27 cellular contexts compared by ENCODE assay signal in the genomic region with DNA sequence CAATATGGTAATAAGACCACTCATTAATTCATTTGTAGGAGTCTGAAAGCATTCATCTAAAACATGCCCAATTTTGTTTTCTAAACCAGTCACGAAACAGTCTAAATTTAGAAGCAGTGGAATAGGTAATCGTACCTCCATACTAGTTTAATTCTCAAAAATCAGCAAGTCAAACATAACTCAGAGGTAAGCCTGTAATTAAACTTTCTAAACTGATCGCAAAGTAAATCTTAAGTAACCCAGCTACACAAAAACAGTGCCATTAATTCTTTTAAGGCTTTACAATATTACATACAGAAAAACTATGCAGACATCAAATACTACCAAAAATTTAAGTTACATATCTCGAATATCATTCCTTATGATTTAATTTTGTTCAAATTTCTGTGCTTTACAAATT.
"Had no signal": no experiment of that assay in that cellular context is flagged by ENCODE, and none has a peak within 500 bp of the region (broad histone marks: within the 10 kb centered on the region; RNA-seq: fewer than 3 reads in every experiment).

No MANE protein-coding gene starts in this region.

- H3K9me3 Mint-ChIP-seq: activated CD4-positive, alpha-beta T cell treated with anti-CD3 and anti-CD28 coated beads, Interleukin-2, amount 10 ng/mL, durations not matched to agents 7 days and 5 days; activated T-helper 2 cell treated with anti-CD3 and anti-CD28 coated beads, Interferon-gamma antibody, Interleukin-2, Interleukin-4, amounts not matched to agents 10 μg/mL and 5 μg/mL and 100 μg/mL, durations not matched to agents 14 hours and 24 hours and 36 hours; effector memory CD8-positive, alpha-beta T cell; natural killer cell treated with Interleukin-12 subunit alpha and Interleukin-12 subunit beta and Interleukin-15 and Interleukin-18, amount 100 ng/mL, for 72 hours; stimulated activated memory B cell treated with anti-CD40 and anti-IgM and Interleukin-4, amounts not matched to agents 10 μg/mL and 1 μg/mL and 100 μg/mL, for 72 hours; T-helper 2 cell treated with Interferon-gamma antibody and Interleukin-4, amounts not matched to agents 5 μg/mL and 100 μg/mL, for 36 hours had no signal

- ATAC-seq: activated CD8-positive, alpha-beta T cell treated with anti-CD3 and anti-CD28 coated beads, Interleukin-2, amount 10 ng/mL, durations not matched to agents 7 days and 5 days; effector memory CD8-positive, alpha-beta T cell; heart right ventricle; left cardiac atrium; natural killer cell treated with Interleukin-12 subunit alpha and Interleukin-12 subunit beta and Interleukin-15 and Interleukin-18, amount 100 ng/mL, for 72 hours; pancreas; right lobe of liver; stimulated activated memory B cell treated with anti-CD40 and anti-IgM and Interleukin-4, amounts not matched to agents 10 μg/mL and 1 μg/mL and 100 μg/mL, for 72 hours had no signal

- DNase-seq: activated CD4-positive, alpha-beta T cell treated with anti-CD3 and anti-CD28 coated beads, Interleukin-2, amount 10 ng/mL, durations not matched to agents 7 days and 5 days; activated CD4-positive, CD25-positive, alpha-beta regulatory T cell treated with anti-CD3 and anti-CD28 coated beads, Interleukin-2, amount 50 U/mL, for 72 hours; activated CD8-positive, alpha-beta T cell treated with anti-CD3 and anti-CD28 coated beads, Interleukin-2, amount 10 ng/mL, durations not matched to agents 7 days and 5 days; activated naive CD4-positive, alpha-beta T cell; activated T-cell treated with anti-CD3 and anti-CD28 coated beads, Interleukin-2, amount 50 U/mL, for 1 hour; brain microvascular endothelial cell; central memory CD4-positive, alpha-beta T cell; dorsolateral prefrontal cortex; effector memory CD8-positive, alpha-beta T cell; heart right ventricle; islet precursor cell; left cardiac atrium; pancreas; right lobe of liver; small intestine; stimulated activated CD4-positive, alpha-beta T cell treated with anti-CD3 and anti-CD28 coated beads, Interleukin-15, amount 100 ng/mL, for 24 hours; stomach had no signal

- H3K27me3 Mint-ChIP-seq: activated CD4-positive, alpha-beta T cell treated with anti-CD3 and anti-CD28 coated beads, Interleukin-2, amount 10 ng/mL, durations not matched to agents 7 days and 5 days; activated naive CD8-positive, alpha-beta T cell; effector memory CD8-positive, alpha-beta T cell; natural killer cell treated with Interleukin-12 subunit alpha and Interleukin-12 subunit beta and Interleukin-15 and Interleukin-18, amount 100 ng/mL, for 72 hours; stimulated activated memory B cell treated with anti-CD40 and anti-IgM and Interleukin-4, amounts not matched to agents 10 μg/mL and 1 μg/mL and 100 μg/mL, for 72 hours had no signal

- H3K4me3 Mint-ChIP-seq: activated CD4-positive, alpha-beta T cell treated with anti-CD3 and anti-CD28 coated beads, Interleukin-2, amount 10 ng/mL, durations not matched to agents 7 days and 5 days; activated CD8-positive, alpha-beta T cell treated with anti-CD3 and anti-CD28 coated beads, Interleukin-2, amount 10 ng/mL, durations not matched to agents 7 days and 5 days; activated naive CD8-positive, alpha-beta T cell; natural killer cell treated with Interleukin-12 subunit alpha and Interleukin-12 subunit beta and Interleukin-15 and Interleukin-18, amount 100 ng/mL, for 72 hours; stimulated activated memory B cell treated with anti-CD40 and anti-IgM and Interleukin-4, amounts not matched to agents 10 μg/mL and 1 μg/mL and 100 μg/mL, for 72 hours; T-helper 2 cell treated with Interferon-gamma antibody and Interleukin-4, amounts not matched to agents 5 μg/mL and 100 μg/mL, for 36 hours had no signal

- H3K27ac Mint-ChIP-seq: activated CD4-positive, alpha-beta T cell treated with anti-CD3 and anti-CD28 coated beads, Interleukin-2, amount 10 ng/mL, durations not matched to agents 7 days and 5 days; activated CD8-positive, alpha-beta T cell treated with anti-CD3 and anti-CD28 coated beads, Interleukin-2, amount 10 ng/mL, durations not matched to agents 7 days and 5 days; activated T-helper 2 cell treated with anti-CD3 and anti-CD28 coated beads, Interferon-gamma antibody, Interleukin-2, Interleukin-4, amounts not matched to agents 10 μg/mL and 5 μg/mL and 100 μg/mL, durations not matched to agents 14 hours and 24 hours and 36 hours; T-helper 2 cell treated with Interferon-gamma antibody and Interleukin-4, amounts not matched to agents 5 μg/mL and 100 μg/mL, for 36 hours had no signal

- H3K9me3 ChIP-seq: adrenal gland, ascending aorta, heart right ventricle, pancreas, right lobe of liver, stomach, suprapubic skin, tibial nerve had no signal

- H3K27ac ChIP-seq: adrenal gland, brain microvascular endothelial cell, heart right ventricle, pancreas, right lobe of liver, suprapubic skin, VCaP had no signal

- H3K4me3 ChIP-seq: adrenal gland, ascending aorta, heart right ventricle, pancreas, right lobe of liver, stomach, suprapubic skin, tibial nerve had no signal

- H3K27me3 ChIP-seq: adrenal gland, ascending aorta, brain microvascular endothelial cell, dorsolateral prefrontal cortex, heart right ventricle, pancreas, right lobe of liver, stomach, suprapubic skin, tibial nerve had no signal
